In genomic region chr6:37381579-37381978, GRCh38 we compare ENCODE assay signal across 9 cellular contexts. TPM values are rescaled to one million over a fixed set of nuclear protein-coding genes. Genes with fewer than 3 reads are reported as not detected.
DNase-seq lines count a peak whose midpoint lies in the region; ATAC-seq and TF ChIP-seq lines count a peak whose summit lies in the region.
"Had no signal": no experiment of that assay in that cellular context is flagged by ENCODE, and none has a peak within 500 bp of the region (broad histone marks: within the 10 kb centered on the region; RNA-seq: fewer than 3 reads in every experiment).

No MANE protein-coding gene starts in this region.

- TF ChIP-seq POLR2A in IMR-90 (IDR thresholded peaks at IDR 0.05; ENCODE audit: low read depth, low read length) (no peak), testis (IDR thresholded peaks at IDR 0.05) (no peak)

- H3K9me2 ChIP-seq in OCI-LY1 (ENCODE audit: low read depth, low read length) = no peaks in the 10 kb centered on the region

- ATAC-seq in natural killer cell (peak; percentile 52 to 67 (median 66)), IMR-90 (ENCODE audit: low read depth) (0 out of 2 replicates have a peak, but pooled peaks have one; percentile 27), HG03135 (IDR thresholded peaks at IDR 0.05; ENCODE audit: unreplicated experiment) (no peak)
- ATAC-seq in natural killer cell treated with Interleukin-12 subunit alpha and Interleukin-12 subunit beta and Interleukin-15 and Interleukin-18, amount 100 ng/mL, for 72 hours = no peak

- no peak overlapping the region for H2BK20ac ChIP-seq in IMR-90 (ENCODE audit: low read depth, low read length)

- no peak overlapping the region for H3K4ac ChIP-seq in IMR-90 (ENCODE audit: low read depth, low read length)

- H3K27ac Mint-ChIP-seq in natural killer cell = no peak overlapping the region
- H3K27ac Mint-ChIP-seq in natural killer cell treated with Interleukin-12 subunit alpha and Interleukin-12 subunit beta and Interleukin-15 and Interleukin-18, amount 100 ng/mL, for 72 hours = no peak overlapping the region
- H3K27ac Mint-ChIP-seq: stimulated activated naive CD8-positive, alpha-beta T cell treated with anti-CD3 and anti-CD28 coated beads, Interleukin-15, Interleukin-2, amounts not matched to agents 100 ng/mL and 50 ng/mL, for 24 hours had no signal

- no peaks in the 10 kb centered on the region for H3K79me2 ChIP-seq in OCI-LY1 (ENCODE audit: insufficient read depth, low read length)

- peak; percentile 58 for TF ChIP-seq CTCF in natural killer cell (IDR thresholded peaks at IDR 0.05)
- peak; percentile 54 for TF ChIP-seq CTCF in IMR-90 (conservative IDR thresholded peaks at IDR 0.05; ENCODE audit: low read depth, low read length)
- peak; percentile 83 for TF ChIP-seq CTCF in OCI-LY1 (IDR thresholded peaks at IDR 0.05; ENCODE audit: low read length)
- TF ChIP-seq CTCF in astrocyte of the spinal cord (IDR thresholded peaks at IDR 0.05; ENCODE audit: low read depth, low read length) = peak; percentile 65
- peak; percentile 35 to 56 (median 38) for TF ChIP-seq CTCF in testis (IDR thresholded peaks at IDR 0.05)

- POLR2A ChIA-PET in IMR-90 (lab: Charles Lee; ENCODE audit: unreplicated experiment) = no interaction called here

- no peak overlapping the region for H2AK9ac ChIP-seq in IMR-90 (replicated peaks; ENCODE audit: low read depth, low read length, poor library complexity)

- CTCF ChIA-PET in IMR-90 (lab: Yijun Ruan, JAX) = no interaction called here

- H3K4me1 Mint-ChIP-seq in natural killer cell = no peaks in the 10 kb centered on the region
- peaks cover 7 to 8% of the 10 kb centered on the region in 2 donors for H3K4me1 Mint-ChIP-seq in natural killer cell treated with Interleukin-12 subunit alpha and Interleukin-12 subunit beta and Interleukin-15 and Interleukin-18, amount 100 ng/mL, for 72 hours (ENCODE audit: low read depth in 2 of 2)

- TF ChIP-seq RAD21 in IMR-90 (IDR thresholded peaks at IDR 0.05; ENCODE audit: low read length) = peak; percentile 67

- in situ Hi-C loops in IMR-90 (cut with MboI; ENCODE audit: low sequenced_read_pairs) (no loop called here), astrocyte of the spinal cord (cut with HindIII; ENCODE audit: low sequenced_read_pairs) (no loop called here)

- H2AK5ac ChIP-seq in IMR-90 (ENCODE audit: low read depth, low read length) = no peak overlapping the region

- H3K4me1 ChIP-seq in IMR-90 (ENCODE audit: control insufficient read depth, insufficient read depth, low read length) = no peaks in the 10 kb centered on the region
- H3K4me1 ChIP-seq in OCI-LY1 (ENCODE audit: insufficient read depth, low read length, severe bottlenecking) = peaks cover 2% of the 10 kb centered on the region
- peaks cover 11% of the 10 kb centered on the region for H3K4me1 ChIP-seq in testis

- H2AFZ ChIP-seq in IMR-90 (replicated peaks; ENCODE audit: low read length, poor library complexity) (no peak overlapping the region), OCI-LY1 (ENCODE audit: low read length) (no peak overlapping the region)

- H3K79me1 ChIP-seq in IMR-90 (ENCODE audit: low read depth in 1 of 2, low read length in 2 of 2) = peaks cover 0 to 4% of the 10 kb centered on the region in 2 experiments; a peak in 2 of 4 replicates

- H4K91ac ChIP-seq in IMR-90 (ENCODE audit: insufficient read depth, low read depth, low read length) = no peak overlapping the region

- no peak overlapping the region for H3K4me3 Mint-ChIP-seq in natural killer cell
- no peak overlapping the region for H3K4me3 Mint-ChIP-seq in natural killer cell treated with Interleukin-12 subunit alpha and Interleukin-12 subunit beta and Interleukin-15 and Interleukin-18, amount 100 ng/mL, for 72 hours
- H3K4me3 Mint-ChIP-seq: stimulated activated naive CD8-positive, alpha-beta T cell treated with anti-CD3 and anti-CD28 coated beads, Interleukin-15, Interleukin-2, amounts not matched to agents 100 ng/mL and 50 ng/mL, for 24 hours had no signal

- no peak overlapping the region for H4K5ac ChIP-seq in IMR-90 (ENCODE audit: low read depth, low read length)

- H2BK120ac ChIP-seq in IMR-90 (ENCODE audit: low read depth, low read length) = no peak overlapping the region

- H2BK15ac ChIP-seq in IMR-90 (ENCODE audit: low read depth, low read length) = no peak overlapping the region

- H3K27me3 Mint-ChIP-seq in natural killer cell (ENCODE audit: low read depth in 2 of 2) = no peaks in the 10 kb centered on the region
- H3K27me3 Mint-ChIP-seq in natural killer cell treated with Interleukin-12 subunit alpha and Interleukin-12 subunit beta and Interleukin-15 and Interleukin-18, amount 100 ng/mL, for 72 hours = no peaks in the 10 kb centered on the region
- H3K27me3 Mint-ChIP-seq: stimulated activated naive CD8-positive, alpha-beta T cell treated with anti-CD3 and anti-CD28 coated beads, Interleukin-15, Interleukin-2, amounts not matched to agents 100 ng/mL and 50 ng/mL, for 24 hours had no signal

- no peak overlapping the region for H3K14ac ChIP-seq in IMR-90 (replicated peaks; ENCODE audit: low read depth, low read length)

- no peak overlapping the region for H2BK5ac ChIP-seq in IMR-90 (ENCODE audit: low read depth, low read length, poor library complexity, severe bottlenecking)

- no peaks in the 10 kb centered on the region for H3K9me1 ChIP-seq in IMR-90 (ENCODE audit: insufficient read depth, low read length)

- no peak overlapping the region for H3K27ac ChIP-seq in IMR-90 (ENCODE audit: insufficient read depth, low read length)
- no peak overlapping the region for H3K27ac ChIP-seq in OCI-LY1 (ENCODE audit: low read depth, low read length, poor library complexity, severe bottlenecking)
- H3K27ac ChIP-seq in testis = no peak overlapping the region

- no peak overlapping the region for H4K8ac ChIP-seq in IMR-90 (ENCODE audit: low read depth in 2 of 2, low read length in 2 of 2)

- H3K36me3 ChIP-seq in IMR-90 (ENCODE audit: control insufficient read depth, insufficient read depth, low read length) (peaks cover 23% of the 10 kb centered on the region), OCI-LY1 (ENCODE audit: insufficient read depth, low read length) (peaks cover 15% of the 10 kb centered on the region; the same call in 1 of the 2 replicates), testis (ENCODE audit: low read depth, missing control alignments) (no peaks in the 10 kb centered on the region)

- H3K23ac ChIP-seq in IMR-90 (ENCODE audit: low read depth, low read length) = no peak overlapping the region

- BruUV-seq in IMR-90 (replicated peaks; lab: Mats Ljungman, UMichigan) = no TSS peak

- H3K9ac ChIP-seq in IMR-90 (ENCODE audit: low read depth, low read length) (no peak overlapping the region), OCI-LY1 (ENCODE audit: low read length) (no peak overlapping the region)

- H3K36me3 Mint-ChIP-seq in natural killer cell = peaks cover 11% of the 10 kb centered on the region
- peaks cover 23% of the 10 kb centered on the region for H3K36me3 Mint-ChIP-seq in natural killer cell treated with Interleukin-12 subunit alpha and Interleukin-12 subunit beta and Interleukin-15 and Interleukin-18, amount 100 ng/mL, for 72 hours

- no peaks in the 10 kb centered on the region for H3K9me3 Mint-ChIP-seq in natural killer cell
- H3K9me3 Mint-ChIP-seq in natural killer cell treated with Interleukin-12 subunit alpha and Interleukin-12 subunit beta and Interleukin-15 and Interleukin-18, amount 100 ng/mL, for 72 hours = no peaks in the 10 kb centered on the region
- H3K9me3 Mint-ChIP-seq: stimulated activated naive CD8-positive, alpha-beta T cell treated with anti-CD3 and anti-CD28 coated beads, Interleukin-15, Interleukin-2, amounts not matched to agents 100 ng/mL and 50 ng/mL, for 24 hours had no signal

- H3K56ac ChIP-seq in IMR-90 (ENCODE audit: extremely low read depth, insufficient read depth, low read length) = no peak overlapping the region

- H3K27me3 ChIP-seq in IMR-90 (ENCODE audit: control insufficient read depth, insufficient read depth, low read length) = no peaks in the 10 kb centered on the region
- no peaks in the 10 kb centered on the region for H3K27me3 ChIP-seq in OCI-LY1 (ENCODE audit: insufficient read depth, low read length)
- no peaks in the 10 kb centered on the region for H3K27me3 ChIP-seq in testis

- no peaks in the 10 kb centered on the region; the same call in 1 of the 2 replicates for H4K20me1 ChIP-seq in IMR-90 (ENCODE audit: insufficient read depth, low read length)
- H4K20me1 ChIP-seq in OCI-LY1 (ENCODE audit: insufficient read depth, low read length) = no peaks in the 10 kb centered on the region

- H3K4me3 ChIP-seq in IMR-90 (ENCODE audit: insufficient read depth, low read depth, low read length) (no peak overlapping the region), OCI-LY1 (ENCODE audit: low read depth, low read length, poor library complexity, severe bottlenecking) (no peak overlapping the region), astrocyte of the spinal cord (ENCODE audit: low read depth, low read length) (no peak overlapping the region), testis (no peak overlapping the region)

- no peak for DNase-seq in natural killer cell
- DNase-seq in natural killer cell treated with Interleukin-12 subunit alpha and Interleukin-12 subunit beta and Interleukin-15 and Interleukin-18, amount 100 ng/mL, for 72 hours (ENCODE audit: low spot score) = no peak
- peak; percentile 74 for DNase-seq in IMR-90
- peak; percentile 61 for DNase-seq in astrocyte of the spinal cord (ENCODE audit: low read depth, low spot score)
- DNase-seq in iPS-NIHi7 (ENCODE audit: extremely low spot score) = peak; percentile 71
- peak; percentile 33 for DNase-seq in testis

- no peaks in the 10 kb centered on the region for H3F3A ChIP-seq in OCI-LY1 (ENCODE audit: insufficient read depth, low read length)

- intact Hi-C loops in natural killer cell (cut with micrococcal nuclease) (loop anchor here (2.0 kb wide), 2 partner anchors 51 to 311 kb away; partner anchors contain the start of gene CMTR1), IMR-90 (cut with micrococcal nuclease) (no loop called here), testis (cut with DNase I; ENCODE audit: low total_unique reads) (no loop called here)

- no CpG with 5 or more reads among the region's 2 CpGs for WGBS in IMR-90 (ENCODE audit: extremely low coverage in 2 of 2, insufficient read length in 1 of 2), 2 experiments
- 36 to 55% methylated on average over 2 of the region's 2 CpGs for WGBS in testis, 2 donors

- H3K4me2 ChIP-seq in IMR-90 (ENCODE audit: low read depth, low read length) (no peak overlapping the region), OCI-LY1 (ENCODE audit: low read length) (no peak overlapping the region)

- H3K9me3 ChIP-seq in IMR-90 (ENCODE audit: control insufficient read depth, insufficient read depth, low read length) (no peaks in the 10 kb centered on the region), OCI-LY1 (ENCODE audit: low read length) (no peaks in the 10 kb centered on the region), testis (no peaks in the 10 kb centered on the region)

- no peak overlapping the region for H3K18ac ChIP-seq in IMR-90 (ENCODE audit: low read depth, low read length)

- dilution Hi-C loops in IMR-90 (cut with HindIII; ENCODE audit: low sequenced_read_pairs, unreplicated experiment) = no loop called here

RNA-seq across cellular contexts. Expression of gene RNF8, which starts 27.8 kb away (rescaled TPM):
- 10 to 100 TPM; 11.4 to 18.2 (median 14.0) TPM for total RNA-seq in natural killer cell
- total RNA-seq in natural killer cell treated with Interleukin-12 subunit alpha and Interleukin-12 subunit beta and Interleukin-15 and Interleukin-18, amount 100 ng/mL, for 72 hours = 10 to 100 TPM; 18.5 to 27.3 TPM
- 17.9 and 26.7 TPM in 2 replicates for total RNA-seq in IMR-90 (2012; rRNA removed)
- 14.6 and 16.5 TPM in 2 replicates for polyA plus RNA-seq in IMR-90 (2012; rRNA removed)
- polyA plus RNA-seq in IMR-90 (2012; cell fraction: cytosol; rRNA removed) = 3.5 and 5.6 TPM in 2 replicates
- 3.7 and 16.6 TPM in 2 replicates for polyA plus RNA-seq in IMR-90 (2012; cell fraction: nucleus; rRNA removed; ENCODE audit: low replicate concordance)
- total RNA-seq in testis = 10 to 100 TPM; 44.0 to 49.9 TPM
- 49.4 TPM for polyA plus RNA-seq in testis (ENCODE audit: insufficient read depth, low read depth, low replicate concordance)

RNA-seq across cellular contexts. Expression of gene CMTR1, which starts 51.4 kb away (rescaled TPM):
- total RNA-seq in natural killer cell (100 to 1,000 TPM in 1 of 3 donors, 10 to 100 TPM in 2; 85.0 to 111 (median 94.7) TPM), IMR-90 (2012; rRNA removed) (30.1 and 32.5 TPM in 2 replicates), testis (100 to 1,000 TPM; 231 to 234 TPM)
- 10 to 100 TPM; 53.9 to 74.1 TPM for total RNA-seq in natural killer cell treated with Interleukin-12 subunit alpha and Interleukin-12 subunit beta and Interleukin-15 and Interleukin-18, amount 100 ng/mL, for 72 hours
- polyA plus RNA-seq in IMR-90 (2012; rRNA removed) (17.4 and 22.6 TPM in 2 replicates), testis (ENCODE audit: insufficient read depth, low read depth, low replicate concordance) (123 TPM)
- polyA plus RNA-seq in IMR-90 (2012; cell fraction: cytosol; rRNA removed) = 9.6 and 10.1 TPM in 2 replicates
- 33.6 and 55.3 TPM in 2 replicates for polyA plus RNA-seq in IMR-90 (2012; cell fraction: nucleus; rRNA removed; ENCODE audit: low replicate concordance)

Comparison
In these comparisons a context has a peak if more than half of its experiments do, and no peak if none do; other contexts are left out.
1. ATAC-seq: peak in natural killer cell (3 of 3) and IMR-90 (single experiment); none in natural killer cell treated with Interleukin-12 subunit alpha and Interleukin-12 subunit beta and Interleukin-15 and Interleukin-18, amount 100 ng/mL, for 72 hours (0 of 2) and HG03135 (single experiment).
2. DNase-seq: peak in IMR-90 (single experiment), astrocyte of the spinal cord (single experiment), iPS-NIHi7 (single experiment) and testis (single experiment); none in natural killer cell (single experiment) and natural killer cell treated with Interleukin-12 subunit alpha and Interleukin-12 subunit beta and Interleukin-15 and Interleukin-18, amount 100 ng/mL, for 72 hours (single experiment).
3. Peak in every context shown above with its lines, with median percentiles within 50 percentile points of each other: CTCF ChIP-seq.